14 cellular contexts compared by ENCODE assay signal in the genomic region with DNA sequence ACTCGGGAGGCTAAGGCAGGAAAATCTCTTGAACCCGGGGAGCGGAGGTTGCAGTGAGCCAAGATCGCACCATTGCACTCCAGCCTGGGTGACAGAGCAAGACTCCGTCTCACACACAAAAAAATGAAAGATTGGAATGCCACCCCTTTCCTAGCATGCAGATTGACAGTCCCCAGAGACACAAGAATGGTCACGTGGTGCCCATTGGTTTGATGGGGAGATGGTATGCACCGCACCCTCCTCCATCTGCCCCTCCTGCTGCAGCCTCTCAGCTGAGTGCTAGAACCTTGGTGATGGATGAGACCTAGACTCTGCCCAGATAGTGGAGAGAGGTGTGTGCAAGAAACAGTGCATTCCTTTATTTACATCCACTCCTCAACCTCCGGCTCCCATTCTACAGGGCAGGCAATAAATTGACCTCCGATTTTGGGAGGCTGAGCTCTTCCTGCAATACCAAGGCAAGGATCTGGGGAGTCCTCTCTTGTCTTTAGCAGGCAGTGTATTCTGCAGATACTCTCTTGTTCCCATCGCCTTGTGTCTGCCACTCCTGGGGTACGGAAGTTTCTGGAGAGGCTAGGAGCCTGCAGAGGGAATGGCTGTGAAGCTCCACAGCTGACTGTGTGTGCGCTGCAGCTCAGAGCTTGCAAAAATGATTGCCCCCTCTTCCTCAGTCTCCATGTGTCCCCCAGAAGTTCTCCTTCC. TPM values are rescaled to one million over a fixed set of nuclear protein-coding genes. Genes with fewer than 3 reads are reported as not detected.
DNase-seq lines count a peak whose midpoint lies in the region; ATAC-seq and TF ChIP-seq lines count a peak whose summit lies in the region.
"Had no signal": no experiment of that assay in that cellular context is flagged by ENCODE, and none has a peak within 500 bp of the region (broad histone marks: within the 10 kb centered on the region; RNA-seq: fewer than 3 reads in every experiment).

No MANE protein-coding gene starts in this region.

- H3K36me3 Mint-ChIP-seq in activated CD4-positive, alpha-beta T cell treated with anti-CD3 and anti-CD28 coated beads for 36 hours (ENCODE audit: low read depth) = peaks cover 2% of the 10 kb centered on the region
- H3K36me3 Mint-ChIP-seq in brain = peaks cover 3% of the 10 kb centered on the region
- no peaks in the 10 kb centered on the region for H3K36me3 Mint-ChIP-seq in osteocyte (ENCODE audit: unreplicated experiment)

- H3K4me3 Mint-ChIP-seq in activated CD4-positive, alpha-beta T cell treated with anti-CD3 and anti-CD28 coated beads for 36 hours = peak overlapping the region; percentile 76
- H3K4me3 Mint-ChIP-seq in brain (peak overlapping the region; percentile 53 to 80 (median 71)), osteocyte (ENCODE audit: unreplicated experiment) (peak overlapping the region; percentile 6)

- POLR2A ChIA-PET in activated CD4-positive, alpha-beta T cell treated with anti-CD3 and anti-CD28 coated beads for 36 hours (lab: Charles Lee) = no interaction called here

- H3K36me3 ChIP-seq in KOPT-K1 (ENCODE audit: insufficient read depth, low read length) = no peaks in the 10 kb centered on the region
- H3K36me3 ChIP-seq: tibial nerve had no signal

- peaks cover 2% of the 10 kb centered on the region for H3K27me3 Mint-ChIP-seq in activated CD4-positive, alpha-beta T cell treated with anti-CD3 and anti-CD28 coated beads for 36 hours
- H3K27me3 Mint-ChIP-seq in brain (peaks cover 10% of the 10 kb centered on the region), osteocyte (ENCODE audit: unreplicated experiment) (peaks cover 8% of the 10 kb centered on the region)

- intact Hi-C loops in activated CD4-positive, alpha-beta T cell treated with anti-CD3 and anti-CD28 coated beads for 36 hours (cut with DNase I, micrococcal nuclease) = loop anchor here in 1 of 2 experiments (5.0 kb wide), 1 partner anchor 1936 kb away; a partner anchor contains a TSS

- peak overlapping the region; percentile 37 for H3K27ac ChIP-seq in KOPT-K1 (ENCODE audit: low read depth, low read length, poor library complexity, severe bottlenecking)
- H3K27ac ChIP-seq: SJSA1 had no signal

- DNase-seq in activated CD4-positive, alpha-beta T cell treated with anti-CD3 and anti-CD28 coated beads for 36 hours = no peak
- DNase-seq in activated CD4-positive, alpha-beta T cell treated with anti-CD3 and anti-CD28 coated beads, Interleukin-2, amount 50 U/mL, for 1 hour = no peak
- DNase-seq in osteocyte (ENCODE audit: extremely low spot score, unreplicated experiment) = no peak
- DNase-seq in NCI-H1417 treated with DMSO at 0.1 percent for 48 hours (lab: John Stamatoyannopoulos, UW) = no peak
- no peak for DNase-seq in GM03348 (ENCODE audit: low spot score)
- DNase-seq in activated effector memory CD4-positive, alpha-beta T cell treated with Interleukin-2 at 50 U/mL for 16 hours = no peak
- DNase-seq: cortex of kidney, DMS79, GM23248, NCI-H1092 treated with DMSO at 0.1 percent for 48 hours had no signal

- ATAC-seq in activated CD4-positive, alpha-beta T cell treated with anti-CD3 and anti-CD28 coated beads for 36 hours = no peak

- CTCF ChIA-PET in activated CD4-positive, alpha-beta T cell treated with anti-CD3 and anti-CD28 coated beads for 36 hours (lab: Charles Lee) = interaction anchor here (0.6 to 1.5 kb wide), 4 partner anchors 23 to 163 kb away, joined by 3 to 6 read pairs (median 3); no protein-coding TSS in a partner anchor

- H3K9me3 Mint-ChIP-seq in activated CD4-positive, alpha-beta T cell treated with anti-CD3 and anti-CD28 coated beads for 36 hours (ENCODE audit: low read depth) = no peaks in the 10 kb centered on the region
- H3K9me3 Mint-ChIP-seq in brain = peaks cover 0 to 7% (median 2%) of the 10 kb centered on the region in 5 experiments
- H3K9me3 Mint-ChIP-seq in osteocyte (ENCODE audit: unreplicated experiment) = no peaks in the 10 kb centered on the region

- H3K27ac Mint-ChIP-seq in activated CD4-positive, alpha-beta T cell treated with anti-CD3 and anti-CD28 coated beads for 36 hours = peak overlapping the region; percentile 40
- peak overlapping the region; percentile 59 to 85 (median 75) for H3K27ac Mint-ChIP-seq in brain
- no peak overlapping the region for H3K27ac Mint-ChIP-seq in osteocyte (ENCODE audit: unreplicated experiment)

- H3K9me3 ChIP-seq in KOPT-K1 (ENCODE audit: insufficient read depth, low read length, poor library complexity, severe bottlenecking) = no peaks in the 10 kb centered on the region
- H3K9me3 ChIP-seq: SJSA1, tibial nerve had no signal

- peaks cover 27% of the 10 kb centered on the region for H3K4me1 Mint-ChIP-seq in activated CD4-positive, alpha-beta T cell treated with anti-CD3 and anti-CD28 coated beads for 36 hours
- H3K4me1 Mint-ChIP-seq in brain (peaks cover 56% of the 10 kb centered on the region), osteocyte (ENCODE audit: unreplicated experiment) (peaks cover 27% of the 10 kb centered on the region)

- TF ChIP-seq CTCF in brain (conservative IDR thresholded peaks at IDR 0.05) = no peak
- no peak for TF ChIP-seq CTCF in osteocyte (IDR thresholded peaks at IDR 0.05)

RNA-seq across cellular contexts. Expression of a gene that starts 1.1 kb away (rescaled TPM):
- total RNA-seq in activated CD4-positive, alpha-beta T cell treated with anti-CD3 and anti-CD28 coated beads for 36 hours = 10 to 100 TPM; 11.6 to 14.8 TPM
- polyA plus RNA-seq in brain (ENCODE audit: insufficient read depth, low read depth, low replicate concordance) = 14.5 TPM
- 17.5 and 18.5 TPM in 2 replicates for total RNA-seq in osteocyte

Comparison
In these comparisons a context has a peak if more than half of its experiments do, and no peak if none do; other contexts are left out.
1. H3K4me3 Mint-ChIP-seq: peak in every context shown above with its lines; median percentile 76 in activated CD4-positive, alpha-beta T cell treated with anti-CD3 and anti-CD28 coated beads for 36 hours; 71 in brain; 6 in osteocyte.